Comparison of ENCODE assay signal across 1 cellular context in genomic region chr10:102313221-102313896, GRCh38.
TF ChIP-seq lines count a peak whose summit lies in the region.

No MANE protein-coding gene starts in this region.

TF ChIP-seq in HepG2, 621 proteins besides CTCF, POLR2A, EP300 and RAD21 (continued from another document):
- TF ChIP-seq SNRNP70 (IDR thresholded peaks at IDR 0.05; ENCODE audit: low read depth, low read length) (no peak), CBX5 (CRISPR knock-in tag; IDR thresholded peaks at IDR 0.05; ENCODE audit: borderline replicate concordance) (no peak), ZNF432 (CRISPR knock-in tag; IDR thresholded peaks at IDR 0.05; ENCODE audit: borderline replicate concordance) (no peak), BCL6 (CRISPR knock-in tag; IDR thresholded peaks at IDR 0.05) (no peak), ZNF460 (CRISPR knock-in tag; IDR thresholded peaks at IDR 0.05; ENCODE audit: borderline replicate concordance) (no peak), NFRKB (IDR thresholded peaks at IDR 0.05) (no peak), CSRNP2 (CRISPR knock-in tag; conservative IDR thresholded peaks at IDR 0.05; ENCODE audit: low read depth) (no peak)
- TF ChIP-seq, protein P1, sequence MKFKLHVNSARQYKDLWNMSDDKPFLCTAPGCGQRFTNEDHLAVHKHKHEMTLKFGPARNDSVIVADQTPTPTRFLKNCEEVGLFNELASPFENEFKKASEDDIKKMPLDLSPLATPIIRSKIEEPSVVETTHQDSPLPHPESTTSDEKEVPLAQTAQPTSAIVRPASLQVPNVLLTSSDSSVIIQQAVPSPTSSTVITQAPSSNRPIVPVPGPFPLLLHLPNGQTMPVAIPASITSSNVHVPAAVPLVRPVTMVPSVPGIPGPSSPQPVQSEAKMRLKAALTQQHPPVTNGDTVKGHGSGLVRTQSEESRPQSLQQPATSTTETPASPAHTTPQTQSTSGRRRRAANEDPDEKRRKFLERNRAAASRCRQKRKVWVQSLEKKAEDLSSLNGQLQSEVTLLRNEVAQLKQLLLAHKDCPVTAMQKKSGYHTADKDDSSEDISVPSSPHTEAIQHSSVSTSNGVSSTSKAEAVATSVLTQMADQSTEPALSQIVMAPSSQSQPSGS (CRISPR knock-in tag; IDR thresholded peaks at IDR 0.05): no peak
